ENCODE assay signal across 12 cellular contexts in genomic region chr3:117629505-117629904, GRCh38.
DNase-seq lines count a peak whose midpoint lies in the region; ATAC-seq and TF ChIP-seq lines count a peak whose summit lies in the region.
"Had no signal": no experiment of that assay in that cellular context is flagged by ENCODE, and none has a peak within 500 bp of the region (broad histone marks: within the 10 kb centered on the region; RNA-seq: fewer than 3 reads in every experiment).

No MANE protein-coding gene starts in this region.

- H3K4me3 ChIP-seq in BLaER1 (no peak overlapping the region), HEK293 (ENCODE audit: low read depth, low read length) (no peak overlapping the region), parathyroid adenoma (ENCODE audit: low read depth, low read length) (no peak overlapping the region), GM23338 (no peak overlapping the region), gastroesophageal sphincter (no peak overlapping the region)
- H3K4me3 ChIP-seq: HAP-1 had no signal

- H3K9me3 Mint-ChIP-seq in GM23338: no peaks in the 10 kb centered on the region
- H3K9me3 Mint-ChIP-seq: IgD-negative memory B cell had no signal

- H3K4me2 ChIP-seq in BLaER1 (peak overlapping the region; percentile 60), parathyroid adenoma (ENCODE audit: low read length) (peak overlapping the region; percentile 4), GM23338 (no peak overlapping the region)

- H2AFZ ChIP-seq in parathyroid adenoma: no peak overlapping the region
- no peak overlapping the region for H2AFZ ChIP-seq in GM23338

- H3F3A ChIP-seq in GM23338 (replicated peaks; ENCODE audit: low read depth): no peaks in the 10 kb centered on the region

- no peaks in the 10 kb centered on the region for H3K9me3 ChIP-seq in BLaER1
- H3K9me3 ChIP-seq in HEK293 (ENCODE audit: control insufficient read depth, insufficient read depth, low read depth, low read length): no peaks in the 10 kb centered on the region
- H3K9me3 ChIP-seq in parathyroid adenoma (ENCODE audit: control insufficient read depth, low read length): peaks cover 3% of the 10 kb centered on the region
- no peaks in the 10 kb centered on the region for H3K9me3 ChIP-seq in gastroesophageal sphincter
- H3K9me3 ChIP-seq: HAP-1 had no signal

- no peak overlapping the region for H3K27ac Mint-ChIP-seq in GM23338
- H3K27ac Mint-ChIP-seq: IgD-negative memory B cell had no signal

- no peak overlapping the region for H3K4me3 Mint-ChIP-seq in GM23338
- H3K4me3 Mint-ChIP-seq: IgD-negative memory B cell had no signal

- POLR2A ChIA-PET in HEK293 (lab: Yijun Ruan, JAX): no interaction called here

- TF ChIP-seq POLR2A in gastroesophageal sphincter (IDR thresholded peaks at IDR 0.05): no peak

- 34 to 36% methylated on average over 9 of the region's 9 CpGs for WGBS in gastroesophageal sphincter (ENCODE audit: low coverage in 1 of 2), 2 donors

- H3K36me3 ChIP-seq in BLaER1: no peaks in the 10 kb centered on the region
- no peaks in the 10 kb centered on the region for H3K36me3 ChIP-seq in HEK293 (ENCODE audit: control insufficient read depth in 2 of 2, insufficient read depth in 1 of 2, low read length in 2 of 2)
- no peaks in the 10 kb centered on the region for H3K36me3 ChIP-seq in parathyroid adenoma (ENCODE audit: control insufficient read depth, insufficient read depth, low read length)
- H3K36me3 ChIP-seq in GM23338 (ENCODE audit: insufficient read depth): no peaks in the 10 kb centered on the region
- H3K36me3 ChIP-seq in gastroesophageal sphincter: no peaks in the 10 kb centered on the region
- H3K36me3 ChIP-seq: HAP-1 had no signal

- no peaks in the 10 kb centered on the region for H3K36me3 Mint-ChIP-seq in GM23338 (ENCODE audit: low read depth)
- H3K36me3 Mint-ChIP-seq: IgD-negative memory B cell had no signal

- H3K27ac ChIP-seq in BLaER1: no peak overlapping the region
- H3K27ac ChIP-seq in HEK293 (ENCODE audit: extremely low read depth, low read depth, low read length): no peak overlapping the region
- H3K27ac ChIP-seq in parathyroid adenoma: no peak overlapping the region
- H3K27ac ChIP-seq in GM23338 (ENCODE audit: low read depth): no peak overlapping the region
- no peak overlapping the region for H3K27ac ChIP-seq in gastroesophageal sphincter

- DNase-seq in GM23338 (ENCODE audit: low spot score): no peak
- DNase-seq: ACHN, GF-D8, T-helper 1 cell had no signal

- no peak for TF ChIP-seq EP300 in gastroesophageal sphincter (IDR thresholded peaks at IDR 0.05)

- H3K4me1 Mint-ChIP-seq in GM23338: peaks cover 28% of the 10 kb centered on the region
- H3K4me1 Mint-ChIP-seq: IgD-negative memory B cell had no signal

- no peaks in the 10 kb centered on the region for H3K9me2 ChIP-seq in GM23338 (ENCODE audit: insufficient read depth)

- no peaks in the 10 kb centered on the region for H3K79me2 ChIP-seq in parathyroid adenoma
- no peaks in the 10 kb centered on the region for H3K79me2 ChIP-seq in GM23338 (replicated peaks; ENCODE audit: insufficient read depth)

- peak; percentile 15; the same call in 1 of the 3 replicates for ATAC-seq in SK-N-SH treated with all-trans-retinoic acid at 6 μM for 48 hours
- no peak for ATAC-seq in GM23338
- no peak for ATAC-seq in HG02642 (IDR thresholded peaks at IDR 0.05; ENCODE audit: poor library complexity, unreplicated experiment)
- no peak for ATAC-seq in gastroesophageal sphincter

- no peak overlapping the region for H3K9ac ChIP-seq in BLaER1
- H3K9ac ChIP-seq in parathyroid adenoma: no peak overlapping the region

- peaks cover 43% of the 10 kb centered on the region for H3K4me1 ChIP-seq in BLaER1
- peaks cover 5% of the 10 kb centered on the region for H3K4me1 ChIP-seq in HEK293 (ENCODE audit: control insufficient read depth, insufficient read depth, low read length)
- no peaks in the 10 kb centered on the region for H3K4me1 ChIP-seq in parathyroid adenoma
- peaks cover 15% of the 10 kb centered on the region for H3K4me1 ChIP-seq in GM23338 (ENCODE audit: insufficient read depth)
- H3K4me1 ChIP-seq in gastroesophageal sphincter: peaks cover 0 to 13% (median 0%) of the 10 kb centered on the region in 3 donors

- H4K20me1 ChIP-seq in BLaER1 (no peaks in the 10 kb centered on the region), GM23338 (replicated peaks; ENCODE audit: insufficient read depth) (no peaks in the 10 kb centered on the region)

- peaks cover 1% of the 10 kb centered on the region for H3K27me3 Mint-ChIP-seq in GM23338 (ENCODE audit: insufficient read depth, low read depth, poor library complexity)
- H3K27me3 Mint-ChIP-seq: IgD-negative memory B cell had no signal

- H3K27me3 ChIP-seq in BLaER1: no peaks in the 10 kb centered on the region
- H3K27me3 ChIP-seq in parathyroid adenoma (ENCODE audit: control insufficient read depth, insufficient read depth, low read length): no peaks in the 10 kb centered on the region
- no peaks in the 10 kb centered on the region for H3K27me3 ChIP-seq in GM23338 (ENCODE audit: insufficient read depth)
- H3K27me3 ChIP-seq in gastroesophageal sphincter: no peaks in the 10 kb centered on the region

- TF ChIP-seq CTCF in HEK293 (tag by site-specific recombination; IDR thresholded peaks at IDR 0.05) (no peak), parathyroid adenoma (IDR thresholded peaks at IDR 0.05) (no peak), GM23338 (conservative IDR thresholded peaks at IDR 0.05; ENCODE audit: low read depth in 2 of 2) (no peak), gastroesophageal sphincter (IDR thresholded peaks at IDR 0.05) (no peak)

- CTCF ChIA-PET in HEK293 (lab: Yijun Ruan, JAX): no interaction called here

TF ChIP-seq in HEK293, 187 proteins besides CTCF, POLR2A, EP300 and RAD21 (continues in another document):
- 0 out of 2 replicates have a peak, but pooled peaks have one; percentile 13 for TF ChIP-seq ZBTB20 (tag by site-specific recombination; IDR thresholded peaks at IDR 0.05)
- TF ChIP-seq, protein P1, sequence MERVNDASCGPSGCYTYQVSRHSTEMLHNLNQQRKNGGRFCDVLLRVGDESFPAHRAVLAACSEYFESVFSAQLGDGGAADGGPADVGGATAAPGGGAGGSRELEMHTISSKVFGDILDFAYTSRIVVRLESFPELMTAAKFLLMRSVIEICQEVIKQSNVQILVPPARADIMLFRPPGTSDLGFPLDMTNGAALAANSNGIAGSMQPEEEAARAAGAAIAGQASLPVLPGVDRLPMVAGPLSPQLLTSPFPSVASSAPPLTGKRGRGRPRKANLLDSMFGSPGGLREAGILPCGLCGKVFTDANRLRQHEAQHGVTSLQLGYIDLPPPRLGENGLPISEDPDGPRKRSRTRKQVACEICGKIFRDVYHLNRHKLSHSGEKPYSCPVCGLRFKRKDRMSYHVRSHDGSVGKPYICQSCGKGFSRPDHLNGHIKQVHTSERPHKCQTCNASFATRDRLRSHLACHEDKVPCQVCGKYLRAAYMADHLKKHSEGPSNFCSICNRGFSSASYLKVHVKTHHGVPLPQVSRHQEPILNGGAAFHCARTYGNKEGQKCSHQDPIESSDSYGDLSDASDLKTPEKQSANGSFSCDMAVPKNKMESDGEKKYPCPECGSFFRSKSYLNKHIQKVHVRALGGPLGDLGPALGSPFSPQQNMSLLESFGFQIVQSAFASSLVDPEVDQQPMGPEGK (tag by site-specific recombination; IDR thresholded peaks at IDR 0.05): no peak
- TF ChIP-seq ZNF571 (tag by site-specific recombination; IDR thresholded peaks at IDR 0.05): no peak
- TF ChIP-seq RBAK (tag by site-specific recombination; IDR thresholded peaks at IDR 0.05): no peak
- no peak for TF ChIP-seq ZNF521 (tag by site-specific recombination; IDR thresholded peaks at IDR 0.05)

TF ChIP-seq in SK-N-SH treated with all-trans-retinoic acid at 6 μM for 48 hours, 23 proteins besides CTCF, POLR2A, EP300 and RAD21 (continues in another document):
- TF ChIP-seq BACH2 (CRISPR knock-in tag; IDR thresholded peaks at IDR 0.05; ENCODE audit: borderline replicate concordance) (no peak), ZNF70 (CRISPR knock-in tag; IDR thresholded peaks at IDR 0.05) (peak; percentile 6; the same call in 1 of the 2 replicates), CSRNP3 (CRISPR knock-in tag; IDR thresholded peaks at IDR 0.05) (no peak), SNAI2 (CRISPR knock-in tag; IDR thresholded peaks at IDR 0.05) (no peak), ZC3H10 (CRISPR knock-in tag; IDR thresholded peaks at IDR 0.05) (no peak)

TF ChIP-seq in GM23338, 12 proteins besides CTCF, POLR2A, EP300 and RAD21:
- no peak for TF ChIP-seq ZNF331 (CRISPR knock-in tag; IDR thresholded peaks at IDR 0.05; ENCODE audit: low read depth)
- no peak for TF ChIP-seq EZH2phosphoT487 (IDR thresholded peaks at IDR 0.05; ENCODE audit: unreplicated experiment)
- no peak for TF ChIP-seq POLR2AphosphoS5 (IDR thresholded peaks at IDR 0.05; ENCODE audit: low read depth)
